8 cellular contexts compared by ENCODE assay signal in the genomic region with DNA sequence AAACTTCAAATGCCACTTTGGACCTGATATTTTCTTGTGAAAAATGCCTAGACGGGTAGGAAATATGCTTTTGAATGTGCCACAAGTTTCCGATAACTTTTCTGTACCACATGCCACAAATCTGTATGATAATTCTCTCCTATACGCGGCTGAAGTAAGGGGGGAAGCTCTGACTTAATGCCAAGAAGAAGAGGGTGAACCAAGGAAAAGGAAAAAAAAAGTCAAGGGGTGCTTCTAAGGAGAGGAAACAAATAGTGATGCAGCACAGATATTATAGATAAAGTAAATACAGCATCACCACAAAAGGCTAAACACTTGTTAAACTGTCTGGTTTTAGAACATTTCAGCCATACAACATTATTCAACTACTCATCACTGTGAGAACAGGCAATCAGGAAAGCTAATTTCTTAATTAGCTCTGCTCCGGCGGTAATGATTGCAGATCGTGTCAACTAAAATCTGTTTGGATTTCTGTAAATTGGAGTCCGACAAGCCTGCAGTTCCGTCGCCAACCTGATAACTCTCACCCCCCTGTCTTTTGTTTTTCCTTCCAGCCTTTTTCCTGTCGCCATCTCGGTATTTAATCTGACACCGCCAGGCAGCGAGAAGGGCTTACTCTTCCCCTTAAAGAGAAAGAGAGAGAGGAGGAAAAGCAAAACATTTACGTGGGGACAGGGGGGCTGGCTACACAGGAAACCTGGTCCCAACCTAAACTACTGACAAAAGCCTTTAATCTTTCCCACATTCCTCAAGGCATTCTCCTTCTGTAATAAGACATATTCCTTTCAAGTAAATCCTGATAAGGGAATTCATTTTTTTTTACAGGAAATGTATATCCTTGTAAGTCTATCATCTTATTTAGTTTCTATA.
DNase-seq lines count a peak whose midpoint lies in the region; ATAC-seq and TF ChIP-seq lines count a peak whose summit lies in the region.

No MANE protein-coding gene starts in this region.

- DNase-seq in EL (peak; percentile 60), SHP77 treated with DMSO at 0.1 percent for 48 hours (lab: John Stamatoyannopoulos, UW) (peak; percentile 7), fibroblast of villous mesenchyme (ENCODE audit: low read depth) (peak; percentile 73), retina (peak; percentile 61), mesenteric fat pad (ENCODE audit: low spot score) (no peak)

- peak; percentile 24 for TF ChIP-seq CTCF in fibroblast of villous mesenchyme (IDR thresholded peaks at IDR 0.05; ENCODE audit: insufficient read depth, low read depth, low read length)

- H3K4me3 ChIP-seq in fibroblast of villous mesenchyme (ENCODE audit: low read depth, low read length): peak overlapping the region; percentile 40

- ATAC-seq in HG03342 (IDR thresholded peaks at IDR 0.05; ENCODE audit: unreplicated experiment): no peak
- no peak for ATAC-seq in GM18520 (IDR thresholded peaks at IDR 0.05; ENCODE audit: unreplicated experiment)
- no peak for ATAC-seq in GM21619 (IDR thresholded peaks at IDR 0.05; ENCODE audit: unreplicated experiment)
